ENCODE assay signal across 1 cellular context in genomic region chr14:59358105-59358504, GRCh38.
TF ChIP-seq lines count a peak whose summit lies in the region.

No MANE protein-coding gene starts in this region.

TF ChIP-seq in H1, 55 proteins besides CTCF, POLR2A, EP300 and RAD21 (continued from another document):
- no peak for TF ChIP-seq ATF2 (IDR thresholded peaks at IDR 0.05; ENCODE audit: low read length)
- no peak for TF ChIP-seq BACH1 (IDR thresholded peaks at IDR 0.05; ENCODE audit: low read length)
- no peak for TF ChIP-seq EGR1 (IDR thresholded peaks at IDR 0.05; ENCODE audit: borderline replicate concordance, low read depth, low read length)
- TF ChIP-seq PHF8 (conservative IDR thresholded peaks at IDR 0.05; ENCODE audit: low read depth, low read length), result no peak
- no peak for TF ChIP-seq TAF7 (optimal IDR thresholded peaks at IDR 0.05; ENCODE audit: borderline replicate concordance, low read depth, low read length)
- TF ChIP-seq KDM1A (IDR thresholded peaks at IDR 0.05; ENCODE audit: borderline replicate concordance, low read length), result no peak
- peak; percentile 99 for TF ChIP-seq CEBPB (IDR thresholded peaks at IDR 0.05; ENCODE audit: low read depth, low read length)
- peak; percentile 56; the same call in 1 of the 2 replicates for TF ChIP-seq TEAD4 (IDR thresholded peaks at IDR 0.05; ENCODE audit: low read depth, low read length)
- no peak for TF ChIP-seq HDAC2 (IDR thresholded peaks at IDR 0.05; ENCODE audit: borderline replicate concordance in 1 of 2, low read depth in 2 of 2, low read length in 2 of 2)
- TF ChIP-seq RNF2 (IDR thresholded peaks at IDR 0.05; ENCODE audit: borderline replicate concordance, low read depth, low read length, missing control alignments, poor library complexity, severe bottlenecking), result no peak
- TF ChIP-seq TAF1 (IDR thresholded peaks at IDR 0.05; ENCODE audit: low read depth, low read length), result no peak
- no peak for TF ChIP-seq MAX (IDR thresholded peaks at IDR 0.05)
- no peak for TF ChIP-seq NANOG (IDR thresholded peaks at IDR 0.05; ENCODE audit: insufficient read depth, low read depth, low read length, poor library complexity, severe bottlenecking)
- peak; percentile 94 for TF ChIP-seq POU5F1 (IDR thresholded peaks at IDR 0.05; ENCODE audit: low read depth, low read length)
- TF ChIP-seq CBX8 (IDR thresholded peaks at IDR 0.05; ENCODE audit: borderline replicate concordance, low read depth, low read length), result no peak
- TF ChIP-seq ZNF274 (IDR thresholded peaks at IDR 0.05; ENCODE audit: borderline replicate concordance, extremely low read depth, low read length), result no peak
- no peak for TF ChIP-seq POLR2AphosphoS5 (IDR thresholded peaks at IDR 0.05; ENCODE audit: low read depth, low read length)
- TF ChIP-seq SP4 (IDR thresholded peaks at IDR 0.05; ENCODE audit: low read length), result no peak
- TF ChIP-seq FOSL1 (IDR thresholded peaks at IDR 0.05; ENCODE audit: insufficient read depth, low read depth, low read length), result no peak
- TF ChIP-seq NRF1 (IDR thresholded peaks at IDR 0.05; ENCODE audit: low read depth, low read length), result no peak
- no peak for TF ChIP-seq SRF (IDR thresholded peaks at IDR 0.05; ENCODE audit: low read depth, low read length)
- TF ChIP-seq USF2 (IDR thresholded peaks at IDR 0.05; ENCODE audit: low read length), result no peak
- TF ChIP-seq RBBP5 (IDR thresholded peaks at IDR 0.05; ENCODE audit: borderline replicate concordance, low read depth, low read length), result no peak
- TF ChIP-seq KDM4A (IDR thresholded peaks at IDR 0.05; ENCODE audit: low read depth, low read length, severe bottlenecking), result no peak
- TF ChIP-seq BRCA1 (IDR thresholded peaks at IDR 0.05; ENCODE audit: low read depth, low read length), result no peak
- no peak for TF ChIP-seq YY1 (IDR thresholded peaks at IDR 0.05; ENCODE audit: low read depth, low read length)
- peak in 1 of 2 experiments; percentile 61; a peak in 1 of 4 replicates for TF ChIP-seq SIN3A (conservative IDR thresholded peaks at IDR 0.05 in 1 of 2, IDR thresholded peaks at IDR 0.05 in 1 of 2; ENCODE audit: low read depth in 1 of 2, low read length in 2 of 2)
- TF ChIP-seq JUND (IDR thresholded peaks at IDR 0.05; ENCODE audit: low read length), result peak; percentile 48; the same call in 1 of the 2 replicates
- TF ChIP-seq GABPA (IDR thresholded peaks at IDR 0.05; ENCODE audit: borderline replicate concordance, insufficient read depth, low read length), result no peak
- TF ChIP-seq ASH2L (IDR thresholded peaks at IDR 0.05; ENCODE audit: low read length), result no peak
- 0 out of 2 replicates have a peak, but pooled peaks have one; percentile 39 for TF ChIP-seq TCF12 (IDR thresholded peaks at IDR 0.05; ENCODE audit: low read depth, low read length)
- TF ChIP-seq SP2 (IDR thresholded peaks at IDR 0.05; ENCODE audit: low read length), result no peak
- TF ChIP-seq SIX5 (IDR thresholded peaks at IDR 0.05; ENCODE audit: low read depth, low read length), result no peak
- TF ChIP-seq RXRA (IDR thresholded peaks at IDR 0.05; ENCODE audit: insufficient read depth, low read depth, low read length), result 0 out of 2 replicates have a peak, but pooled peaks have one; percentile 84
- no peak for TF ChIP-seq CHD7 (IDR thresholded peaks at IDR 0.05; ENCODE audit: insufficient replicate concordance, low read length)
- TF ChIP-seq E2F6 (IDR thresholded peaks at IDR 0.05), result no peak
- TF ChIP-seq JUN (IDR thresholded peaks at IDR 0.05; ENCODE audit: low read depth, low read length), result 0 out of 2 replicates have a peak, but pooled peaks have one; percentile 34
- no peak for TF ChIP-seq CBX5 (IDR thresholded peaks at IDR 0.05; ENCODE audit: low read depth, low read length)
- no peak for TF ChIP-seq CREB1 (IDR thresholded peaks at IDR 0.05)
- no peak for TF ChIP-seq EZH2 (IDR thresholded peaks at IDR 0.05; ENCODE audit: low read depth, low read length, severe bottlenecking)
- TF ChIP-seq SIRT6 (IDR thresholded peaks at IDR 0.05; ENCODE audit: low read length), result no peak
- no peak for TF ChIP-seq RFX5 (IDR thresholded peaks at IDR 0.05; ENCODE audit: borderline replicate concordance, low read depth, low read length)
- no peak for TF ChIP-seq MAFK (IDR thresholded peaks at IDR 0.05; ENCODE audit: low read depth, low read length)
- TF ChIP-seq HDAC6 (IDR thresholded peaks at IDR 0.05; ENCODE audit: low read depth, low read length), result no peak
